16 cellular contexts compared by ENCODE assay signal in the genomic region with DNA sequence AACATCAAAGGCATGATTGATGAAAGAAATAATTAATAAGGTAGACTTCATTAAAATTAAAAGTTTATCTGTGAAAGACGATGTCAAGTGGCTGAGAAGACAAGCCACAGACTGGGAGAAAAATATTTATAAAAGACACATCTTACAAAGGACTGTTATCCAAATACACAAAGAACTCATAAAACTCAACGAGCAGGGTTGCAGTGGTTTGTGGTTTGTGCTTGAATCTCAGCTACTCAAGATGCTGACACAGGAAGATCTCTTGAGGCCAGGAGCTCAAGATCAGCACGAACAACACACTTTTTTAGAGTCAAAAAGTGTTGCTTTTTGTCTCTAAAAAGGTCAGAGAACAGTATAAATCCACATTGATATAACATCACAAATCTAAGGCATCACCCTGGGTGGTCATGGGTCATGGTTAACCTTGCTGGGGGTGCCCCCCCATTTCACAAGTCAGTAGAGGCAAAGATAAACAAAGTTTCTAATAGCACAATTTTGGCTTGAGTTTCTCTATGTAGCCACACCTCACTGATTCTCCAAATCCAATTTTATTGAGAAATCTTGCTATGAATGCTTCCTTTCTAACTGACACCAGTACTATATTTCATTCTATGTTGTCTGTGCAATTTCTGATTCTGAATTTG.
DNase-seq lines count a peak whose midpoint lies in the region; ATAC-seq, FAIRE-seq and TF ChIP-seq lines count a peak whose summit lies in the region.
"Had no signal": no experiment of that assay in that cellular context is flagged by ENCODE, and none has a peak within 500 bp of the region (broad histone marks: within the 10 kb centered on the region; RNA-seq: fewer than 3 reads in every experiment).

No MANE protein-coding gene starts in this region.

- no TSS peak for BruUV-seq in mammary epithelial cell (replicated peaks; lab: Mats Ljungman, UMichigan)

- H3K27ac ChIP-seq in SJCRH30 (peak overlapping the region; percentile 63), mammary epithelial cell (ENCODE audit: insufficient read depth, low read depth, low read length) (no peak overlapping the region), pancreas (no peak overlapping the region)
- H3K27ac ChIP-seq: BLaER1 treated with 17β-estradiol and CSF1 and Interleukin-3, amounts not matched to agents 10 nM and 100 nM; neural progenitor cell; thoracic aorta had no signal

- no peaks in the 10 kb centered on the region for H3K9me3 ChIP-seq in SJCRH30 (replicated peaks)
- H3K9me3 ChIP-seq in mammary epithelial cell (replicated peaks; ENCODE audit: insufficient read depth, low read length): no peaks in the 10 kb centered on the region
- no peaks in the 10 kb centered on the region for H3K9me3 ChIP-seq in pancreas

- ATAC-seq in sciatic nerve (peak; percentile 97), pancreas (no peak), GM21381 (IDR thresholded peaks at IDR 0.05; ENCODE audit: unreplicated experiment) (no peak)
- ATAC-seq: K562 had no signal

- H3K4me2 ChIP-seq in mammary epithelial cell (ENCODE audit: insufficient read depth, low read depth, low read length): no peak overlapping the region
- H3K4me2 ChIP-seq: BLaER1 treated with 17β-estradiol and CSF1 and Interleukin-3, amounts not matched to agents 10 nM and 100 nM; neural progenitor cell had no signal

- CTCF ChIA-PET in mammary epithelial cell (lab: Charles Lee; ENCODE audit: low non-redundant PET): no interaction called here

- H3K27me3 ChIP-seq in SJCRH30: no peaks in the 10 kb centered on the region
- H3K27me3 ChIP-seq in mammary epithelial cell (ENCODE audit: insufficient read depth, low read length): no peaks in the 10 kb centered on the region
- H3K27me3 ChIP-seq in pancreas: no peaks in the 10 kb centered on the region
- H3K27me3 ChIP-seq: BLaER1 treated with 17β-estradiol and CSF1 and Interleukin-3, amounts not matched to agents 10 nM and 100 nM; neural progenitor cell had no signal

- H3K79me2 ChIP-seq in mammary epithelial cell (ENCODE audit: insufficient read depth, low read length): no peaks in the 10 kb centered on the region

- no peak overlapping the region for H3K9ac ChIP-seq in mammary epithelial cell (ENCODE audit: insufficient read depth, low read length)
- H3K9ac ChIP-seq: BLaER1 treated with 17β-estradiol and CSF1 and Interleukin-3, amounts not matched to agents 10 nM and 100 nM; neural progenitor cell had no signal

- dilution Hi-C loops in mammary epithelial cell (cut with HindIII; ENCODE audit: low sequenced_read_pairs): no loop called here

- no peak overlapping the region for H3K4me3 ChIP-seq in Jurkat, Clone E6-1 (ENCODE audit: low read length)
- H3K4me3 ChIP-seq in SJCRH30: peak overlapping the region; percentile 33; the same call in 1 of the 2 replicates
- H3K4me3 ChIP-seq in mammary epithelial cell (replicated peaks in 1 of 3; ENCODE audit: insufficient read depth in 1 of 3, low read depth in 2 of 3, low read length in 3 of 3): no peak overlapping the region
- no peak overlapping the region for H3K4me3 ChIP-seq in pancreas
- H3K4me3 ChIP-seq: BLaER1 treated with 17β-estradiol and CSF1 and Interleukin-3, amounts not matched to agents 10 nM and 100 nM; K562; neural progenitor cell; thoracic aorta had no signal

- peak; percentile 80 for DNase-seq in Jurkat, Clone E6-1 (ENCODE audit: low read depth, low spot score)
- peak; percentile 17 to 49 for DNase-seq in SJCRH30
- peak; percentile 44 for DNase-seq in mammary epithelial cell
- peak; percentile 62 for DNase-seq in sciatic nerve (ENCODE audit: low spot score)
- no peak for DNase-seq in pancreas
- no peak for DNase-seq in NCI-H1694 (lab: John Stamatoyannopoulos, UW)
- DNase-seq: activated naive CD4-positive, alpha-beta T cell treated with anti-CD3 and anti-CD28 coated beads, Interleukin-2, amount 10 ng/mL, durations not matched to agents 7 days and 5 days; NCI-H1436; NCI-H510A; OCI-M1 had no signal

- no peak for FAIRE-seq in pancreas (lab: Jason Lieb, UNC)
- FAIRE-seq: frontal cortex, K562 had no signal

- WGBS in mammary epithelial cell (ENCODE audit: low coverage, missing lambda C conversion rate): 39% methylated on average over 3 of the region's 3 CpGs
- 69 to 77% methylated on average over 3 of the region's 3 CpGs for WGBS in pancreas, 2 donors

- no peaks in the 10 kb centered on the region for H4K20me1 ChIP-seq in mammary epithelial cell (ENCODE audit: insufficient read depth, low read length)
- H4K20me1 ChIP-seq: BLaER1 treated with 17β-estradiol and CSF1 and Interleukin-3, amounts not matched to agents 10 nM and 100 nM had no signal

- no peak overlapping the region for H2AFZ ChIP-seq in mammary epithelial cell (ENCODE audit: low read depth, low read length)
- H2AFZ ChIP-seq: neural progenitor cell had no signal

- TF ChIP-seq CTCF in mammary epithelial cell (conservative IDR thresholded peaks at IDR 0.05 in 1 of 2, IDR thresholded peaks at IDR 0.05 in 1 of 2; ENCODE audit: extremely low read depth in 1 of 2, insufficient read depth in 1 of 2, low read depth in 1 of 2, low read length in 2 of 2) (no peak), pancreas (IDR thresholded peaks at IDR 0.05) (no peak)

- H3K36me3 ChIP-seq in SJCRH30: no peaks in the 10 kb centered on the region
- H3K36me3 ChIP-seq in mammary epithelial cell (ENCODE audit: insufficient read depth, low read length): no peaks in the 10 kb centered on the region
- no peaks in the 10 kb centered on the region for H3K36me3 ChIP-seq in pancreas
- H3K36me3 ChIP-seq: BLaER1 treated with 17β-estradiol and CSF1 and Interleukin-3, amounts not matched to agents 10 nM and 100 nM; neural progenitor cell; thoracic aorta had no signal

- intact Hi-C loops in mammary epithelial cell (cut with micrococcal nuclease): no loop called here
- intact Hi-C loops in sciatic nerve (cut with DNase I): no loop called here
- intact Hi-C loops in pancreas (cut with DNase I): no loop called here

- in situ Hi-C loops in mammary epithelial cell (cut with MboI; ENCODE audit: low sequenced_read_pairs in 2 of 2): no loop called here

- peaks cover 12% of the 10 kb centered on the region for H3K4me1 ChIP-seq in SJCRH30
- no peaks in the 10 kb centered on the region for H3K4me1 ChIP-seq in mammary epithelial cell (ENCODE audit: insufficient read depth, low read length)
- peaks cover 0 to 7% (median 7%) of the 10 kb centered on the region in 3 donors for H3K4me1 ChIP-seq in pancreas
- H3K4me1 ChIP-seq: neural progenitor cell had no signal

Comparison
In these comparisons a context has a peak if more than half of its experiments do, and no peak if none do; other contexts are left out.
1. DNase-seq: peak in Jurkat, Clone E6-1 (single experiment), SJCRH30 (2 of 2), mammary epithelial cell (single experiment) and sciatic nerve (single experiment); none in pancreas (0 of 6) and NCI-H1694 (single experiment).